In the genomic region with DNA sequence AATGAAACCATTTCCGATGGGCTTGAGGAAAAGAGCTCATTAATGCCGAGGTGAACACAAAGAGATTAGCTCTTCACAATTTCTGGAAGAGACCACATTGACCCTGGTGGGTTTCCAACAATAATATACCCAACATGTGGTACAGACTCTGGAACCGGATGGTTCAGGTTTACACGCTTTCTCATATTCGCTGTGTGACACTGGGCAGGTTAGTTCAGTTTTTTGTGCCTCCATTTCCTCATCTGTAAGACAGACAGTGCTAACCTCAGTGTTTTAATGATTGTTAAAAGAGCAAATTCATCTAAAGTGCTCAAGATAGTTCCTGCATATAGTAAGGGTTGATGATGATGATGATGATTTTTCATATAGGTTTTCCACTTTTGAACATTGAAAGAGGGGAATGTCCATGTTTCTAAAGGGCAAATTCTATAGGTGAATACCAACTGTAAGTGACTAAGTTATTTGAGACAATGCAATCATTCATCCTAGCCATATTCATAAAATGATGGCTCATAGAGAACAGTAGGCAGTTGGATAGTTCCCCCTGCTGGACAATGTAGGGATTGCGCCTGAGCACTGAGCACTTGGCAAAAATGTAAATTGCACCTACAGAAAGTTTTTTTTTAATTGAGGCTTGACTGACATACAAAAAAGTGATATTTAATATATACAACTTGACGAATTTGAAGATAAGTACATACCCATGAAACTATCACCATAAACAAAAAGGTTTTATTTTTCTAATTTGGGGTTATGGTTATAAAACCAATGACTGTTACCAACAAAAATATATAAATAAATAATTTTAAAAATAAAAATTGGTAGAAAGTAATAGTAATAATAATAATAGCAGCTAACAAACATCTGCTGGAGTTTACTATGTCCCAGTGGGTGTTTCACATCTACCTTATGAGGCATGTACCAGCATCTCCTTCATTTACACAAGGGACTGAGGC, we compare ENCODE assay signal across 8 cellular contexts. TPM values are rescaled to one million over a fixed set of nuclear protein-coding genes. Genes with fewer than 3 reads are reported as not detected.
DNase-seq lines count a peak whose midpoint lies in the region; ATAC-seq and TF ChIP-seq lines count a peak whose summit lies in the region.

No MANE protein-coding gene starts in this region.

- DNase-seq in NCI-H510A treated with DMSO at 0.1 percent for 48 hours (lab: John Stamatoyannopoulos, UW) (peak; percentile 84), NCI-H510A (lab: John Stamatoyannopoulos, UW) (no peak), HuH-7 (ENCODE audit: low spot score) (peak; percentile 59), PC-3 (peak; percentile 82), activated T-cell treated with anti-CD3 and anti-CD28 coated beads for 24 hours (ENCODE audit: low read depth) (peak; percentile 74), erythroblast (lab: John Stamatoyannopoulos, UW) (peak; percentile 63 to 84), neural crest cell (ENCODE audit: low read depth, low spot score) (peak; percentile 72), stromal cell of bone marrow (ENCODE audit: low read depth) (peak; percentile 53)

- TF ChIP-seq POLR2A in erythroblast (IDR thresholded peaks at IDR 0.05; ENCODE audit: low read length), result no peak

- peak overlapping the region; percentile 60 for H3K4me3 Mint-ChIP-seq in neural crest cell

- no peak for ATAC-seq in PC-3

- H3K4me1 ChIP-seq in PC-3 (ENCODE audit: insufficient read depth, low read length), result peaks cover 23% of the 10 kb centered on the region

- no peak overlapping the region for H3K27ac Mint-ChIP-seq in neural crest cell (ENCODE audit: unreplicated experiment)

- POLR2A ChIA-PET in PC-3 (lab: Charles Lee; ENCODE audit: unreplicated experiment), result no interaction called here

- TF ChIP-seq CTCF in PC-3 (conservative IDR thresholded peaks at IDR 0.05; ENCODE audit: low read depth, low read length) (peak; percentile 87), neural crest cell (conservative IDR thresholded peaks at IDR 0.05) (peak; percentile 99)

- no peaks in the 10 kb centered on the region for H4K20me1 ChIP-seq in PC-3 (ENCODE audit: low read length)

- no peaks in the 10 kb centered on the region for H3K9me3 Mint-ChIP-seq in neural crest cell

- peaks cover 57% of the 10 kb centered on the region for H3K27me3 Mint-ChIP-seq in neural crest cell (ENCODE audit: low read depth)

- H3K4me3 ChIP-seq in PC-3 (ENCODE audit: low read length), result peak overlapping the region; percentile 95; the same call in 1 of the 2 replicates

- CTCF ChIA-PET in PC-3 (lab: Charles Lee), result interaction anchor here (0.9 to 1.0 kb wide), 3 partner anchors 104 to 107 kb away, joined by 3 to 7 read pairs (median 6); no protein-coding TSS in a partner anchor

- H3F3A ChIP-seq in PC-3 (ENCODE audit: low read length, unreplicated experiment), result no peaks in the 10 kb centered on the region

- peaks cover 19% of the 10 kb centered on the region for H3K4me1 Mint-ChIP-seq in neural crest cell

- peak overlapping the region; percentile 97 for H3K4me2 ChIP-seq in PC-3 (ENCODE audit: low read length)

- peak overlapping the region; percentile 94; the same call in 1 of the 2 replicates for H3K9ac ChIP-seq in PC-3 (ENCODE audit: low read length)

- BruUV-seq in PC-3 (replicated peaks; lab: Mats Ljungman, UMichigan), result no TSS peak

- no peaks in the 10 kb centered on the region for H3K27me3 ChIP-seq in PC-3 (ENCODE audit: low read length)

- H2AFZ ChIP-seq in PC-3 (ENCODE audit: low read length), result peak overlapping the region; percentile 58

- H3K9me3 ChIP-seq in PC-3 (ENCODE audit: low read length), result no peaks in the 10 kb centered on the region

- intact Hi-C loops in PC-3 (cut with micrococcal nuclease), result loop anchor here (1.0 to 10.0 kb wide), 3 partner anchors 108 to 402 kb away; no protein-coding TSS in a partner anchor

- peak overlapping the region; percentile 69 for H3K27ac ChIP-seq in PC-3 (ENCODE audit: low read length)

- H3K79me2 ChIP-seq in PC-3 (ENCODE audit: low read length), result peaks cover 27% of the 10 kb centered on the region

- H3K9me2 ChIP-seq in PC-3 (replicated peaks; ENCODE audit: low read length), result no peaks in the 10 kb centered on the region

- no peaks in the 10 kb centered on the region for H3K36me3 Mint-ChIP-seq in neural crest cell (ENCODE audit: low read depth)

- no peaks in the 10 kb centered on the region; the same call in 1 of the 2 replicates for H3K36me3 ChIP-seq in PC-3 (ENCODE audit: low read depth, low read length)

RNA-seq across cellular contexts. Expression of gene PERP, which starts 2.1 kb away (rescaled TPM):
- 42.5 and 50.3 TPM in 2 replicates for total RNA-seq in PC-3 (2014; rRNA removed)
- total RNA-seq in neural crest cell, result 3.0 and 3.3 TPM in 2 replicates

RNA-seq across cellular contexts. Expression of gene ARFGEF3, which starts 52.4 kb away (rescaled TPM):
- total RNA-seq in PC-3 (2014; rRNA removed), result 7.8 and 8.8 TPM in 2 replicates
- total RNA-seq in neural crest cell, result 0.23 and 0.30 TPM in 2 replicates

Comparison
In these comparisons a context has a peak if more than half of its experiments do, and no peak if none do; other contexts are left out.
1. RNA of gene PERP, which starts 2.1 kb away (total RNA-seq): 42.5 to 50.3 TPM in PC-3; 3.0 to 3.3 TPM in neural crest cell; every median in the first group is over 10 times any median in the second.